8 cellular contexts compared by ENCODE assay signal in the genomic region with DNA sequence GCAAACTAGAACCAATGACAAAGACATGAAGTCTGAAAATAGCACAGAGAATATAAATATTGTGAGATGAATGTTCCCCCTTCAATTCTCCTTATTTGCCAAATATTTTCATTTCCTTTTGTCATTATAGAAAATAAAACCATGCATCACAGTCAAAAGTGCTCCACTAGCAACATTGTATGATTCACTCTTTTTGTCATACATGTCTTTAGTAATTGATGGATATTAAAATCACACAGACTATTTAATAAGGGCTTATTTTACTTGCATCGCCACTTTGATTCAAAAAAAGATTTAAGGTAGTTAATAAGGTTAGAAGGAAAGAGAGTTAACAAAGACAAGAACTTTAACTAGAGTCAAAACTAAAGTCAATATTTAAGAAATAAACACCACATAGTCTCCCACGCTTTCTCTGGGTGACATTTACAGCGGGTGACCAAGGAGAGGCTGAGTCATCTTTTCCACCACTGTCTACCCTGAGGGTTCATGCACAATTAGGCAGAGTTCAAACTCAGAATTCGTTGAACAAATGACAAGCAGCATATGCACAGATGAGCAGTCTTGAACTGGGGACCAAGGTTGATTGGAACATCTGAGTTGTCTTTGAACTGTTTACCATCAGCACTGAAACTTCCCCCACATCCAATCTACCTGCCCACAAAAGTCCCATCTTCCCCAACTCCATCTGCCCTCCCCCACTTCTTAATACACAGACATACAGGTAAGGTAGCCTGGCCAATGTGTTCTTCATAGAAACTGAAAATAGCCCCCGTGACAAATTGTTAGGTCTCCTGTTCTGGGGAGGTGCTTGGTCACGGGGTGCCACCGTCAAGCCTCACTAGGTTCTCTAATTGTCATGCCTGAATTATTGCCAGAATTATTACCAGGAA. TPM values are rescaled to one million over a fixed set of nuclear protein-coding genes. Genes with fewer than 3 reads are reported as not detected.
A peak's percentile ranks its signal among the peaks of the same experiment; 100 is the strongest.
DNase-seq lines count a peak whose midpoint lies in the region; ATAC-seq and TF ChIP-seq lines count a peak whose summit lies in the region.

No MANE protein-coding gene starts in this region.

- DNase-seq in adrenal gland: peak in 4 of 7 donors; percentile 27 to 54 (median 42)
- DNase-seq in NCI-H2107 treated with DMSO at 0.1 percent for 48 hours (lab: John Stamatoyannopoulos, UW; ENCODE audit: unreplicated experiment): no peak
- DNase-seq in HT-29 (ENCODE audit: low spot score): no peak
- DNase-seq in RKO (ENCODE audit: low spot score): no peak
- DNase-seq in NOMO-1 treated with DMSO at 0.1 percent for 48 hours (lab: John Stamatoyannopoulos, UW; ENCODE audit: unreplicated experiment): no peak

- TF ChIP-seq POLR2A in adrenal gland (IDR thresholded peaks at IDR 0.05): no peak

- no peak overlapping the region for H3K27ac ChIP-seq in BLaER1 treated with 17β-estradiol and CSF1 and Interleukin-3, amounts not matched to agents 10 nM and 100 nM
- no peak overlapping the region for H3K27ac ChIP-seq in adrenal gland

- no peak for TF ChIP-seq CTCF in adrenal gland (IDR thresholded peaks at IDR 0.05)

- ATAC-seq in GM21367 (IDR thresholded peaks at IDR 0.05; ENCODE audit: unreplicated experiment) (peak; percentile 93), HG03457 (IDR thresholded peaks at IDR 0.05; ENCODE audit: unreplicated experiment) (peak; percentile 99)

- WGBS in adrenal gland, 4 donors: 59 to 62% (median 62%) methylated on average over 7 of the region's 7 CpGs

- H3K9me3 ChIP-seq in BLaER1 treated with 17β-estradiol and CSF1 and Interleukin-3, amounts not matched to agents 10 nM and 100 nM (replicated peaks in 1 of 11): peaks cover 9 to 21% (median 17%) of the 10 kb centered on the region in 11 experiments
- H3K9me3 ChIP-seq in adrenal gland (replicated peaks in 1 of 3): no peaks in the 10 kb centered on the region

- H3K4me3 ChIP-seq in BLaER1 treated with 17β-estradiol and CSF1 and Interleukin-3, amounts not matched to agents 10 nM and 100 nM: no peak overlapping the region
- no peak overlapping the region for H3K4me3 ChIP-seq in adrenal gland

- no peaks in the 10 kb centered on the region for H4K20me1 ChIP-seq in BLaER1 treated with 17β-estradiol and CSF1 and Interleukin-3, amounts not matched to agents 10 nM and 100 nM

- H3K36me3 ChIP-seq in BLaER1 treated with 17β-estradiol and CSF1 and Interleukin-3, amounts not matched to agents 10 nM and 100 nM: no peaks in the 10 kb centered on the region
- no peaks in the 10 kb centered on the region for H3K36me3 ChIP-seq in adrenal gland (replicated peaks in 1 of 2)

- peaks cover 0 to 21% (median 7%) of the 10 kb centered on the region in 10 experiments; a peak in 14 of 20 replicates for H3K4me1 ChIP-seq in BLaER1 treated with 17β-estradiol and CSF1 and Interleukin-3, amounts not matched to agents 10 nM and 100 nM
- H3K4me1 ChIP-seq in adrenal gland (replicated peaks in 1 of 2): peaks cover 0 to 10% of the 10 kb centered on the region in 2 donors

- H3K9ac ChIP-seq in BLaER1 treated with 17β-estradiol and CSF1 and Interleukin-3, amounts not matched to agents 10 nM and 100 nM: no peak overlapping the region

- H3K27me3 ChIP-seq in BLaER1 treated with 17β-estradiol and CSF1 and Interleukin-3, amounts not matched to agents 10 nM and 100 nM: no peaks in the 10 kb centered on the region
- no peaks in the 10 kb centered on the region for H3K27me3 ChIP-seq in adrenal gland

- intact Hi-C loops in adrenal gland (cut with DNase I): no loop called here

- peak overlapping the region in 10 of 11 experiments; percentile 1 to 59 (median 32); a peak in 13 of 22 replicates for H3K4me2 ChIP-seq in BLaER1 treated with 17β-estradiol and CSF1 and Interleukin-3, amounts not matched to agents 10 nM and 100 nM

RNA-seq across cellular contexts. Expression of a gene that starts 42.5 kb away (rescaled TPM):
- total RNA-seq in adrenal gland: 10 to 100 TPM in 1 of 8 donors, 1 to 10 TPM in 7; 3.8 to 10.4 (median 8.0) TPM
- 1 to 10 TPM; 2.6 to 8.3 (median 4.6) TPM for polyA plus RNA-seq in adrenal gland
- total RNA-seq in HT-29 (2014; rRNA removed; shearing (Covaris generic)): 3.4 and 4.2 TPM in 2 replicates

Comparison
In these comparisons a context has a peak if more than half of its experiments do, and no peak if none do; other contexts are left out.
1. DNase-seq: peak in adrenal gland (4 of 7); none in NCI-H2107 treated with DMSO at 0.1 percent for 48 hours (single experiment), HT-29 (single experiment), RKO (single experiment) and NOMO-1 treated with DMSO at 0.1 percent for 48 hours (single experiment).